In the genomic region with DNA sequence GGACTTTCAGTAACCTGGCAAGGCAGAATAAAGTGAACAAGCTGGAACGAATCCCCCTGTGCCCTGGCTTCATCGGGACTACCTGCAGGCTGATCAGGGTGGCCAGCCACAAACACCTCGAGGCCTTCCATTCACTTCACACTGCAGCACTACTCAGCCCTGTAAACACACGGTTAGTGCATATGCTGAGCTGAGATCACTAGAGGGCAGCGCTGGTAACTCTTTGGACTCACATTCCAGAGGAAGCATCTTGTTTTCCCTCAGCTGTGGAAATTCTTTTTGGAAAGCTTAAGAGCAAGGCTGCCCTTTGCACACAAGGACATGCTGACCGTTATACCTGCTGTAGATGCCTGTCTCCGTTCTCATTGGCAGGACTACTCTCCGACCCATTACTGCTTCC, we compare ENCODE assay signal across 8 cellular contexts. TPM values are rescaled to one million over a fixed set of nuclear protein-coding genes. Genes with fewer than 3 reads are reported as not detected.
DNase-seq lines count a peak whose midpoint lies in the region; ATAC-seq and TF ChIP-seq lines count a peak whose summit lies in the region.

No MANE protein-coding gene starts in this region.

- CTCF ChIA-PET in WTC11 (lab: Charles Lee): interaction anchor here (0.5 to 1.5 kb wide), 12 partner anchors 8 to 267 kb away, joined by 3 to 9 read pairs (median 3); no protein-coding TSS in a partner anchor

- ATAC-seq in WTC11 (peak; percentile 98), omental fat pad (ENCODE audit: low FRiP score) (no peak)

- peaks cover 1% of the 10 kb centered on the region; the same call in 1 of the 2 replicates for H3K4me1 ChIP-seq in iPS DF 6.9 (ENCODE audit: control insufficient read depth, insufficient read depth, low read length)

- TF ChIP-seq CTCF in WTC11 (IDR thresholded peaks at IDR 0.05): no peak
- no peak for TF ChIP-seq CTCF in omental fat pad (IDR thresholded peaks at IDR 0.05)

- no peak overlapping the region for H3K4me3 Mint-ChIP-seq in WTC11

- no peaks in the 10 kb centered on the region for H3K27me3 Mint-ChIP-seq in WTC11 (ENCODE audit: low read depth)

- H3K4me1 Mint-ChIP-seq in WTC11: no peaks in the 10 kb centered on the region

- no peak overlapping the region for H3K27ac ChIP-seq in iPS DF 6.9 (ENCODE audit: low read length)

- H3K9me3 Mint-ChIP-seq in WTC11: no peaks in the 10 kb centered on the region

- POLR2A ChIA-PET in WTC11 (lab: Charles Lee): no interaction called here

- H3K27me3 ChIP-seq in iPS DF 6.9 (ENCODE audit: control insufficient read depth, insufficient read depth, low read length): no peaks in the 10 kb centered on the region

- peaks cover 13% of the 10 kb centered on the region for H3K36me3 ChIP-seq in iPS DF 6.9 (ENCODE audit: control insufficient read depth, insufficient read depth, low read length)

- no CpG with 5 or more reads among the region's 8 CpGs for WGBS in iPS DF 6.9 (ENCODE audit: insufficient coverage, insufficient read length)

- H3K27ac Mint-ChIP-seq in WTC11: peak overlapping the region; percentile 71

- DNase-seq in SIG-M5 treated with dmso at 0.1 percent for 504 hours (lab: John Stamatoyannopoulos, UW; ENCODE audit: unreplicated experiment) (peak; percentile 24), SIG-M5 (lab: John Stamatoyannopoulos, UW) (no peak), NCI-H1092 (lab: John Stamatoyannopoulos, UW) (peak; percentile 14), WTC11 (ENCODE audit: low spot score) (peak; percentile 67), iPS DF 6.9 (ENCODE audit: low read depth, low spot score) (peak; percentile 64), middle frontal gyrus (ENCODE audit: extremely low spot score, low spot score) (no peak), omental fat pad (ENCODE audit: low spot score) (no peak)
- DNase-seq in central memory CD4-positive, alpha-beta T cell: no peak

- no peaks in the 10 kb centered on the region for H3K9me3 ChIP-seq in iPS DF 6.9 (ENCODE audit: control insufficient read depth, insufficient read depth, low read length)

- H3K36me3 Mint-ChIP-seq in WTC11: peaks cover 71% of the 10 kb centered on the region

- no peak overlapping the region for H3K4me3 ChIP-seq in iPS DF 6.9 (ENCODE audit: low read length)

TF ChIP-seq in WTC11, 78 proteins besides CTCF, POLR2A, EP300 and RAD21:
- TF ChIP-seq NR1H2 (CRISPR knock-in tag; IDR thresholded peaks at IDR 0.05) (no peak), FOXK1 (CRISPR knock-in tag; IDR thresholded peaks at IDR 0.05) (0 out of 2 replicates have a peak, but pooled peaks have one; percentile 30)

RNA-seq across cellular contexts. Expression of gene PCSK9, which starts 32.1 kb away (rescaled TPM):
- total RNA-seq in WTC11 (2021) (47.9 to 73.2 TPM (median 49.3 TPM) in 3 replicates), omental fat pad (under 1 TPM; 0.56 to 0.95 (median 0.80) TPM)

Comparison
In these comparisons a context has a peak if more than half of its experiments do, and no peak if none do; other contexts are left out.
1. DNase-seq: peak in SIG-M5 treated with dmso at 0.1 percent for 504 hours (single experiment), NCI-H1092 (single experiment), WTC11 (single experiment) and iPS DF 6.9 (single experiment); none in SIG-M5 (single experiment), central memory CD4-positive, alpha-beta T cell (single experiment), middle frontal gyrus (single experiment) and omental fat pad (single experiment).
2. RNA of gene PCSK9, which starts 32.1 kb away (total RNA-seq): 47.9 to 73.2 TPM in WTC11; 0.56 to 0.95 TPM in omental fat pad; every median in the first group is over 10 times any median in the second.